ENCODE assay signal across 9 cellular contexts in the genomic region with DNA sequence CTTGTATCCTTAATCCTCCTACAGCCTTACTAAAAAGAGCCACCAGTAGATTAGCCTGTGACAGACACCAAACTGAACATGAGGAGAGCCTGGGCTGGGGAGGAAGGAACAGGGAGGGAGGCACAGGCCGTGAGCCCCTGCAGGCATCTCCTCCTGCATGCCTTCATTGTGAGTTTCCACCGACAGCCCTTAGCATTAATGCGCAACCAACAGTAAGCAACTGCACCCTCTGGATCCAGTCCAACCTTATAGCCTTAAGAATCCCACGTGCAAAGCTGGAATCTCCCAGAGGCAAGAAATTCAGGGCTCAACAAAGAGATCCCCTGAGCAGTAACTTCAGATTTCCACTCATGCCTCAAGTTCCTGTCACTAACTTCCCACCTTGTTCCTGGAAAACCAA.
A peak's percentile ranks its signal among the peaks of the same experiment; 100 is the strongest.
DNase-seq lines count a peak whose midpoint lies in the region; ATAC-seq and TF ChIP-seq lines count a peak whose summit lies in the region.
"Had no signal": no experiment of that assay in that cellular context is flagged by ENCODE, and none has a peak within 500 bp of the region (broad histone marks: within the 10 kb centered on the region; RNA-seq: fewer than 3 reads in every experiment).

No MANE protein-coding gene starts in this region.

- H3K4me1 Mint-ChIP-seq in endodermal cell, result peaks cover 46% of the 10 kb centered on the region

- H3K36me3 Mint-ChIP-seq in endodermal cell (ENCODE audit: low read depth), result peaks cover 10% of the 10 kb centered on the region
- H3K36me3 Mint-ChIP-seq: brain had no signal

- peak overlapping the region; percentile 54 for H3K27ac Mint-ChIP-seq in endodermal cell
- H3K27ac Mint-ChIP-seq: brain had no signal

- H3K4me1 ChIP-seq in RWPE2 (ENCODE audit: insufficient read depth, poor library complexity, severe bottlenecking) (peaks cover 89% of the 10 kb centered on the region), endodermal cell (ENCODE audit: control insufficient read depth, insufficient read depth, low read length) (peaks cover 20% of the 10 kb centered on the region), psoas muscle (peaks cover 93% of the 10 kb centered on the region)

- H3K4me3 Mint-ChIP-seq in endodermal cell, result no peak overlapping the region
- H3K4me3 Mint-ChIP-seq: brain had no signal

- no peaks in the 10 kb centered on the region for H3K27me3 Mint-ChIP-seq in endodermal cell (ENCODE audit: insufficient read depth)

- DNase-seq in EL (peak; percentile 99), RWPE2 (ENCODE audit: low spot score) (no peak), endodermal cell (no peak), psoas muscle (no peak), DMS53 (lab: John Stamatoyannopoulos, UW) (no peak), NCI-H187 (lab: John Stamatoyannopoulos, UW) (no peak), NCI-H2196 treated with DMSO at 0.1 percent for 48 hours (lab: John Stamatoyannopoulos, UW; ENCODE audit: unreplicated experiment) (no peak)

- peaks cover 78% of the 10 kb centered on the region for H3K36me3 ChIP-seq in RWPE2 (ENCODE audit: low read depth)
- H3K36me3 ChIP-seq in endodermal cell (ENCODE audit: control insufficient read depth, insufficient read depth, low read length), result no peaks in the 10 kb centered on the region
- H3K36me3 ChIP-seq in psoas muscle (ENCODE audit: insufficient read depth in 1 of 2, low read depth in 1 of 2), result no peaks in the 10 kb centered on the region

- ATAC-seq in RWPE2 (ENCODE audit: low read depth) (peak; percentile 26), psoas muscle (no peak), HG03457 (IDR thresholded peaks at IDR 0.05; ENCODE audit: unreplicated experiment) (no peak)

- intact Hi-C loops in psoas muscle (cut with DNase I), result loop anchor here in 1 of 2 donors (5.0 kb wide), 1 partner anchor 205 kb away; no protein-coding TSS in a partner anchor

- H3K27ac ChIP-seq in RWPE2 (ENCODE audit: poor library complexity, severe bottlenecking) (peak overlapping the region; percentile 93), endodermal cell (ENCODE audit: low read depth, low read length) (no peak overlapping the region), psoas muscle (peak overlapping the region; percentile 80)

- H3K9me3 Mint-ChIP-seq in endodermal cell, result no peaks in the 10 kb centered on the region

- WGBS in endodermal cell (ENCODE audit: insufficient coverage in 1 of 2, insufficient read length in 1 of 2), 2 experiments, result 90 to 99% methylated on average over 3 to 4 of the region's 4 CpGs
- WGBS in psoas muscle, 3 donors, result 37 to 51% (median 42%) methylated on average over 4 of the region's 4 CpGs

- H3K9me3 ChIP-seq in RWPE2 (ENCODE audit: severe bottlenecking) (no peaks in the 10 kb centered on the region), endodermal cell (ENCODE audit: control insufficient read depth, low read length) (no peaks in the 10 kb centered on the region), psoas muscle (no peaks in the 10 kb centered on the region)

- H3K27me3 ChIP-seq in RWPE2 (ENCODE audit: insufficient read depth, poor library complexity, severe bottlenecking) (no peaks in the 10 kb centered on the region), endodermal cell (ENCODE audit: control insufficient read depth, insufficient read depth, low read length, poor library complexity, severe bottlenecking) (no peaks in the 10 kb centered on the region), psoas muscle (ENCODE audit: insufficient read depth in 3 of 3, low read length in 2 of 3) (no peaks in the 10 kb centered on the region)

- TF ChIP-seq CTCF in RWPE2 (IDR thresholded peaks at IDR 0.05; ENCODE audit: poor library complexity, severe bottlenecking), result no peak
- no peak for TF ChIP-seq CTCF in endodermal cell (conservative IDR thresholded peaks at IDR 0.05)
- no peak for TF ChIP-seq CTCF in psoas muscle (IDR thresholded peaks at IDR 0.05)

- H3K4me3 ChIP-seq in RWPE2 (ENCODE audit: severe bottlenecking) (no peak overlapping the region), endodermal cell (ENCODE audit: low read length) (no peak overlapping the region), psoas muscle (no peak overlapping the region)

- no peak overlapping the region for H3K9ac ChIP-seq in endodermal cell (ENCODE audit: extremely low read depth, low read length, poor library complexity, severe bottlenecking)
